In genomic region chr1:52328615-52329014, GRCh38 we compare ENCODE assay signal across 1 cellular context.
TF ChIP-seq lines count a peak whose summit lies in the region.

No MANE protein-coding gene starts in this region.

TF ChIP-seq in HepG2, 621 proteins besides CTCF, POLR2A, EP300 and RAD21 (continued from another document):
- TF ChIP-seq HINFP (CRISPR knock-in tag; IDR thresholded peaks at IDR 0.05; ENCODE audit: low read depth) (no peak), FOXA3 (CRISPR knock-in tag; IDR thresholded peaks at IDR 0.05) (peak; percentile 39; the same call in 1 of the 2 replicates), SNRNP70 (IDR thresholded peaks at IDR 0.05; ENCODE audit: low read depth, low read length) (no peak), ZNF160 (CRISPR knock-in tag; IDR thresholded peaks at IDR 0.05) (no peak), ZNF446 (CRISPR knock-in tag; IDR thresholded peaks at IDR 0.05) (no peak), MAFK (conservative IDR thresholded peaks at IDR 0.05 in 1 of 2, IDR thresholded peaks at IDR 0.05 in 1 of 2; ENCODE audit: low read length in 2 of 2) (peak; percentile 88 to 89), GFI1 (CRISPR knock-in tag; IDR thresholded peaks at IDR 0.05; ENCODE audit: borderline replicate concordance) (no peak), HIVEP1 (CRISPR knock-in tag; IDR thresholded peaks at IDR 0.05) (no peak), NFE2L2 (IDR thresholded peaks at IDR 0.05; ENCODE audit: low read length) (peak; percentile 57), MXD3 (CRISPR knock-in tag; IDR thresholded peaks at IDR 0.05) (no peak), NCOR1 (IDR thresholded peaks at IDR 0.05; ENCODE audit: borderline replicate concordance, low read length) (no peak), CSRNP1 (CRISPR knock-in tag; IDR thresholded peaks at IDR 0.05) (no peak), KDM1A (CRISPR knock-in tag; IDR thresholded peaks at IDR 0.05) (no peak), ZNF773 (CRISPR knock-in tag; IDR thresholded peaks at IDR 0.05; ENCODE audit: borderline replicate concordance) (no peak), RXRB (CRISPR knock-in tag; IDR thresholded peaks at IDR 0.05; ENCODE audit: borderline replicate concordance) (no peak), ZUFSP (CRISPR knock-in tag; IDR thresholded peaks at IDR 0.05; ENCODE audit: borderline replicate concordance) (no peak), KMT2A (CRISPR knock-in tag; IDR thresholded peaks at IDR 0.05) (no peak), ZNF430 (CRISPR knock-in tag; IDR thresholded peaks at IDR 0.05) (no peak), SP5 (CRISPR knock-in tag; IDR thresholded peaks at IDR 0.05; ENCODE audit: borderline replicate concordance, low read depth) (no peak), MIER2 (CRISPR knock-in tag; IDR thresholded peaks at IDR 0.05) (no peak), ZNF234 (CRISPR knock-in tag; conservative IDR thresholded peaks at IDR 0.05) (no peak), CHD4 (IDR thresholded peaks at IDR 0.05; ENCODE audit: borderline replicate concordance, low read length) (no peak), MAFF (IDR thresholded peaks at IDR 0.05; ENCODE audit: low read depth, low read length) (peak; percentile 91), SAP130 (CRISPR knock-in tag; IDR thresholded peaks at IDR 0.05; ENCODE audit: low read depth) (peak; percentile 25; the same call in 1 of the 2 replicates), ZNF460 (CRISPR knock-in tag; IDR thresholded peaks at IDR 0.05; ENCODE audit: borderline replicate concordance) (no peak)
